24 cellular contexts compared by ENCODE assay signal in genomic region chr1:79614762-79615161, GRCh38.
A peak's percentile ranks its signal among the peaks of the same experiment; 100 is the strongest.
DNase-seq lines count a peak whose midpoint lies in the region; TF ChIP-seq lines count a peak whose summit lies in the region.
"Had no signal": no experiment of that assay in that cellular context is flagged by ENCODE, and none has a peak within 500 bp of the region (broad histone marks: within the 10 kb centered on the region; RNA-seq: fewer than 3 reads in every experiment).

No MANE protein-coding gene starts in this region.

- no peak overlapping the region for H4K12ac ChIP-seq in trophoblast cell (ENCODE audit: low read depth, low read length)

- H3K14ac ChIP-seq in neuronal stem cell (ENCODE audit: low read length): no peak overlapping the region
- no peak overlapping the region for H3K14ac ChIP-seq in trophoblast cell (ENCODE audit: low read length)

- DNase-seq in GM03348 (ENCODE audit: low spot score) (peak; percentile 7), MM.1S (peak; percentile 16), chondrocyte (ENCODE audit: low spot score) (no peak), neuronal stem cell (ENCODE audit: low spot score) (no peak), KBM-7 (no peak), trophoblast cell (no peak), Ammon's horn (ENCODE audit: low spot score) (no peak), NCI-H2196 treated with DMSO at 0.1 percent for 48 hours (lab: John Stamatoyannopoulos, UW; ENCODE audit: unreplicated experiment) (no peak)
- DNase-seq: activated CD4-positive, alpha-beta T cell treated with anti-CD3 and anti-CD28 coated beads, Interleukin-2, amount 50 U/mL, for 4 hours; activated gamma-delta T cell; CD8-positive, alpha-beta memory T cell; GOT3; natural killer cell; NCI-H1436; NCI-H2171; NCI-H526 treated with DMSO at 0.1 percent for 48 hours; pancreas; SIG-M5; sigmoid colon; T-helper 17 cell; WERI-Rb-1 had no signal

- no peak overlapping the region for H4K91ac ChIP-seq in neuronal stem cell (ENCODE audit: low read depth, low read length, poor library complexity)
- no peak overlapping the region for H4K91ac ChIP-seq in trophoblast cell (ENCODE audit: low read depth, low read length)

- no peak overlapping the region for H2AK5ac ChIP-seq in neuronal stem cell (ENCODE audit: low read depth, low read length)
- H2AK5ac ChIP-seq in trophoblast cell (ENCODE audit: low read length): no peak overlapping the region

- H3K18ac ChIP-seq in neuronal stem cell (ENCODE audit: low read length): no peak overlapping the region
- H3K18ac ChIP-seq in trophoblast cell (ENCODE audit: low read length): no peak overlapping the region

- no peaks in the 10 kb centered on the region for H3K79me1 ChIP-seq in neuronal stem cell (ENCODE audit: low read depth, low read length)
- H3K79me1 ChIP-seq in trophoblast cell (ENCODE audit: low read length): no peaks in the 10 kb centered on the region

- H3K36me3 Mint-ChIP-seq in chondrocyte (ENCODE audit: low read depth): no peaks in the 10 kb centered on the region
- H3K36me3 Mint-ChIP-seq: CD8-positive, alpha-beta memory T cell; mesothelial cell of epicardium; natural killer cell had no signal

- no peaks in the 10 kb centered on the region for H3K9me2 ChIP-seq in MM.1S (replicated peaks; ENCODE audit: insufficient read depth, low read length)

- no peaks in the 10 kb centered on the region for H3K27me3 Mint-ChIP-seq in chondrocyte (ENCODE audit: low read depth)
- H3K27me3 Mint-ChIP-seq: CD8-positive, alpha-beta memory T cell; T-helper 17 cell had no signal

- no peaks in the 10 kb centered on the region for H3K9me3 Mint-ChIP-seq in chondrocyte (ENCODE audit: low read depth)

- peaks cover 5% of the 10 kb centered on the region for H3K4me1 Mint-ChIP-seq in chondrocyte (ENCODE audit: low read depth)
- H3K4me1 Mint-ChIP-seq: CD8-positive, alpha-beta memory T cell; natural killer cell; T-helper 17 cell had no signal

- H4K20me1 ChIP-seq in MM.1S (ENCODE audit: insufficient read depth, low read length): no peaks in the 10 kb centered on the region

- no peaks in the 10 kb centered on the region for H3F3A ChIP-seq in MM.1S (ENCODE audit: insufficient read depth, low read length)

- H2BK5ac ChIP-seq in neuronal stem cell (ENCODE audit: low read length) (no peak overlapping the region), trophoblast cell (ENCODE audit: low read depth, low read length, poor library complexity) (no peak overlapping the region)

- H4K8ac ChIP-seq in neuronal stem cell (ENCODE audit: low read depth, low read length) (no peak overlapping the region), trophoblast cell (ENCODE audit: low read depth, low read length) (no peak overlapping the region)

- H3K4ac ChIP-seq in neuronal stem cell (ENCODE audit: low read length) (no peak overlapping the region), trophoblast cell (ENCODE audit: low read depth, low read length) (no peak overlapping the region)

- TF ChIP-seq CTCF in MM.1S (IDR thresholded peaks at IDR 0.05; ENCODE audit: low read length): no peak
- TF ChIP-seq CTCF in chondrocyte (IDR thresholded peaks at IDR 0.05): no peak

- H2BK12ac ChIP-seq in neuronal stem cell (ENCODE audit: low read length): no peak overlapping the region
- no peak overlapping the region for H2BK12ac ChIP-seq in trophoblast cell (ENCODE audit: low read length)

- H3K79me2 ChIP-seq in MM.1S (ENCODE audit: low read length) (no peaks in the 10 kb centered on the region), trophoblast cell (ENCODE audit: control insufficient read depth, insufficient read depth, low read length, poor library complexity) (no peaks in the 10 kb centered on the region)

- no peaks in the 10 kb centered on the region for H3K9me3 ChIP-seq in MM.1S (replicated peaks; ENCODE audit: insufficient read depth, low read length)
- no peaks in the 10 kb centered on the region for H3K9me3 ChIP-seq in neuronal stem cell (replicated peaks in 1 of 2; ENCODE audit: control insufficient read depth in 2 of 2, insufficient read depth in 1 of 2, low read depth in 1 of 2, low read length in 2 of 2)
- no peaks in the 10 kb centered on the region for H3K9me3 ChIP-seq in trophoblast cell (ENCODE audit: insufficient read depth, low read depth, low read length)
- H3K9me3 ChIP-seq: pancreas, sigmoid colon, thoracic aorta had no signal

- in situ Hi-C loops in KBM-7 (cut with MboI; ENCODE audit: low pct_unique_long_range_greater_than_20kb, low sequenced_read_pairs): no loop called here

- H3K4me3 Mint-ChIP-seq in chondrocyte (ENCODE audit: unreplicated experiment): no peak overlapping the region
- H3K4me3 Mint-ChIP-seq: CD8-positive, alpha-beta memory T cell; mesothelial cell of epicardium; natural killer cell; T-helper 17 cell had no signal

- no peak overlapping the region for H3K4me3 ChIP-seq in MM.1S (ENCODE audit: low read length)
- no peak overlapping the region for H3K4me3 ChIP-seq in neuronal stem cell (ENCODE audit: low read length in 2 of 2)
- no peak overlapping the region for H3K4me3 ChIP-seq in trophoblast cell (ENCODE audit: low read depth, low read length)
- H3K4me3 ChIP-seq: cardiac muscle cell, pancreas, sigmoid colon, thoracic aorta had no signal

- no peak overlapping the region for H3K4me2 ChIP-seq in MM.1S (ENCODE audit: low read depth, low read length)
- no peak overlapping the region for H3K4me2 ChIP-seq in neuronal stem cell (ENCODE audit: insufficient read depth, low read length, poor library complexity, severe bottlenecking)
- no peak overlapping the region for H3K4me2 ChIP-seq in trophoblast cell (ENCODE audit: low read length)

- H2BK120ac ChIP-seq in neuronal stem cell (ENCODE audit: low read depth, low read length) (no peak overlapping the region), trophoblast cell (ENCODE audit: insufficient read depth, low read length, poor library complexity) (no peak overlapping the region)

- no peak overlapping the region for H2BK15ac ChIP-seq in neuronal stem cell (ENCODE audit: low read length)

- WGBS in neuronal stem cell (ENCODE audit: extremely low coverage in 2 of 2, insufficient read length in 2 of 2, insufficient replicate concordance in 1 of 2), 2 donors: no CpG with 5 or more reads among the region's 2 CpGs
- WGBS in trophoblast cell (ENCODE audit: extremely low coverage, insufficient coverage, insufficient read length): 100% methylated on average over 1 of the region's 2 CpGs

- H3K4me1 ChIP-seq in MM.1S (ENCODE audit: low read length) (no peaks in the 10 kb centered on the region), neuronal stem cell (ENCODE audit: control insufficient read depth in 2 of 2, insufficient read depth in 1 of 2, low read depth in 1 of 2, low read length in 2 of 2) (no peaks in the 10 kb centered on the region), trophoblast cell (ENCODE audit: control insufficient read depth in 1 of 2, insufficient read depth in 2 of 2, low read length in 2 of 2) (no peaks in the 10 kb centered on the region)
- H3K4me1 ChIP-seq: pancreas, sigmoid colon had no signal

- no peaks in the 10 kb centered on the region for H3K36me3 ChIP-seq in MM.1S (replicated peaks; ENCODE audit: insufficient read depth, low read length)
- H3K36me3 ChIP-seq in neuronal stem cell (replicated peaks in 1 of 2; ENCODE audit: control insufficient read depth in 2 of 2, insufficient read depth in 2 of 2, low read length in 2 of 2): no peaks in the 10 kb centered on the region
- no peaks in the 10 kb centered on the region for H3K36me3 ChIP-seq in trophoblast cell (ENCODE audit: control insufficient read depth in 1 of 2, insufficient read depth in 2 of 2, low read length in 2 of 2)
- H3K36me3 ChIP-seq: cardiac muscle cell, pancreas, sigmoid colon, thoracic aorta, WERI-Rb-1 had no signal

- peak overlapping the region; percentile 39 for H3K27ac Mint-ChIP-seq in chondrocyte (ENCODE audit: unreplicated experiment)
- H3K27ac Mint-ChIP-seq: CD8-positive, alpha-beta memory T cell; mesothelial cell of epicardium; natural killer cell; T-helper 17 cell had no signal

- H3K27ac ChIP-seq in MM.1S (ENCODE audit: low read length) (no peak overlapping the region), neuronal stem cell (replicated peaks; ENCODE audit: low read length) (no peak overlapping the region), trophoblast cell (ENCODE audit: low read depth, low read length) (no peak overlapping the region)
- H3K27ac ChIP-seq: cardiac muscle cell, pancreas, sigmoid colon, thoracic aorta, WERI-Rb-1 had no signal

- H3K9ac ChIP-seq in MM.1S (ENCODE audit: low read length): no peak overlapping the region
- H3K9ac ChIP-seq in neuronal stem cell (ENCODE audit: low read depth, low read length, poor library complexity): no peak overlapping the region
- H3K9ac ChIP-seq in trophoblast cell (ENCODE audit: low read length): no peak overlapping the region

- H2AFZ ChIP-seq in MM.1S (ENCODE audit: low read length) (no peak overlapping the region), neuronal stem cell (ENCODE audit: low read length) (peak overlapping the region; percentile 4), trophoblast cell (ENCODE audit: insufficient read depth, low read length, poor library complexity) (no peak overlapping the region)

- H3K23ac ChIP-seq in neuronal stem cell (ENCODE audit: low read depth, low read length, poor library complexity): no peak overlapping the region
- no peak overlapping the region for H3K23ac ChIP-seq in trophoblast cell (ENCODE audit: low read length)

- no peaks in the 10 kb centered on the region for H3K27me3 ChIP-seq in MM.1S (replicated peaks; ENCODE audit: insufficient read depth, low read length)
- no peaks in the 10 kb centered on the region for H3K27me3 ChIP-seq in neuronal stem cell (ENCODE audit: control insufficient read depth in 3 of 3, insufficient read depth in 3 of 3, low read depth in 1 of 3, low read length in 3 of 3)
- H3K27me3 ChIP-seq in trophoblast cell (ENCODE audit: insufficient read depth, low read length): no peaks in the 10 kb centered on the region
- H3K27me3 ChIP-seq: cardiac muscle cell, pancreas, sigmoid colon had no signal

Comparison
In these comparisons a context has a peak if more than half of its experiments do, and no peak if none do; other contexts are left out.
1. DNase-seq: peak in GM03348 (single experiment) and MM.1S (single experiment); none in chondrocyte (single experiment), neuronal stem cell (single experiment), KBM-7 (single experiment), trophoblast cell (0 of 2), Ammon's horn (single experiment) and NCI-H2196 treated with DMSO at 0.1 percent for 48 hours (single experiment).